In genomic region chr15:92681141-92681622, GRCh38 we compare ENCODE assay signal across 14 cellular contexts. TPM values are rescaled to one million over a fixed set of nuclear protein-coding genes. Genes with fewer than 3 reads are reported as not detected.
A peak's percentile ranks its signal among the peaks of the same experiment; 100 is the strongest.
DNase-seq lines count a peak whose midpoint lies in the region; ATAC-seq and TF ChIP-seq lines count a peak whose summit lies in the region.
"Had no signal": no experiment of that assay in that cellular context is flagged by ENCODE, and none has a peak within 500 bp of the region (broad histone marks: within the 10 kb centered on the region; RNA-seq: fewer than 3 reads in every experiment).

No MANE protein-coding gene starts in this region.

- no peaks in the 10 kb centered on the region for H3K9me3 Mint-ChIP-seq in activated CD4-positive, alpha-beta memory T cell treated with anti-CD3 and anti-CD28 coated beads, Interleukin-2, amount 10 ng/mL, durations not matched to agents 7 days and 5 days

- peaks cover 28% of the 10 kb centered on the region for H3K27me3 Mint-ChIP-seq in activated CD4-positive, alpha-beta memory T cell treated with anti-CD3 and anti-CD28 coated beads, Interleukin-2, amount 10 ng/mL, durations not matched to agents 7 days and 5 days

- DNase-seq in astrocyte of the cerebellum (ENCODE audit: low read depth) (peak; percentile 72), heart right ventricle (peak in 1 of 2 donors; percentile 51), skeletal muscle cell (ENCODE audit: low read depth) (peak; percentile 69), CD1c-positive myeloid dendritic cell (ENCODE audit: extremely low spot score) (no peak), thyroid gland (no peak), islet precursor cell (no peak)
- no peak for DNase-seq in activated CD4-positive, alpha-beta memory T cell treated with anti-CD3 and anti-CD28 coated beads, Interleukin-2, amount 10 ng/mL, durations not matched to agents 7 days and 5 days
- DNase-seq: DMS53; effector memory CD4-positive, alpha-beta T cell; midbrain; stimulated activated CD4-positive, alpha-beta T cell treated with anti-CD3 and anti-CD28 coated beads, Interleukin-4, amount 100 ng/mL, for 4 hours; T-helper 2 cell had no signal

- no peak overlapping the region for H3K27ac ChIP-seq in HEK293 (ENCODE audit: extremely low read depth, low read depth, low read length)
- peak overlapping the region in 4 of 10 donors; percentile 25 to 79 (median 42) for H3K27ac ChIP-seq in heart right ventricle
- peak overlapping the region in 1 of 3 donors; percentile 32 for H3K27ac ChIP-seq in thyroid gland

- POLR2A ChIA-PET in HEK293 (lab: Yijun Ruan, JAX), result no interaction called here
- POLR2A ChIA-PET in activated CD4-positive, alpha-beta memory T cell treated with anti-CD3 and anti-CD28 coated beads, Interleukin-2, amount 10 ng/mL, durations not matched to agents 7 days and 5 days (lab: Charles Lee), result no interaction called here

- H3K36me3 ChIP-seq in HEK293 (ENCODE audit: control insufficient read depth in 2 of 2, insufficient read depth in 1 of 2, low read length in 2 of 2) (no peaks in the 10 kb centered on the region), heart right ventricle (no peaks in the 10 kb centered on the region), thyroid gland (no peaks in the 10 kb centered on the region)

- no peaks in the 10 kb centered on the region for H3K36me3 Mint-ChIP-seq in activated CD4-positive, alpha-beta memory T cell treated with anti-CD3 and anti-CD28 coated beads, Interleukin-2, amount 10 ng/mL, durations not matched to agents 7 days and 5 days (ENCODE audit: low read depth)

- H3K27ac Mint-ChIP-seq in activated CD4-positive, alpha-beta memory T cell treated with anti-CD3 and anti-CD28 coated beads, Interleukin-2, amount 10 ng/mL, durations not matched to agents 7 days and 5 days, result no peak overlapping the region

- in situ Hi-C loops in astrocyte of the cerebellum (cut with HindIII; ENCODE audit: low sequenced_read_pairs), result no loop called here

- H3K27me3 ChIP-seq in heart right ventricle (no peaks in the 10 kb centered on the region), thyroid gland (no peaks in the 10 kb centered on the region)

- TF ChIP-seq CTCF in HEK293 (tag by site-specific recombination; IDR thresholded peaks at IDR 0.05) (no peak), astrocyte of the cerebellum (IDR thresholded peaks at IDR 0.05; ENCODE audit: low read depth, low read length, missing control alignments) (no peak), heart right ventricle (IDR thresholded peaks at IDR 0.05) (no peak), thyroid gland (IDR thresholded peaks at IDR 0.05) (no peak)

- no peaks in the 10 kb centered on the region for H3K9me3 ChIP-seq in HEK293 (ENCODE audit: control insufficient read depth, insufficient read depth, low read depth, low read length)
- H3K9me3 ChIP-seq in heart right ventricle, result no peaks in the 10 kb centered on the region
- no peaks in the 10 kb centered on the region for H3K9me3 ChIP-seq in thyroid gland

- ATAC-seq in heart right ventricle, result peak; percentile 70 to 90 (median 88)
- ATAC-seq: HCT116 had no signal

- no peak overlapping the region for H3K4me3 Mint-ChIP-seq in activated CD4-positive, alpha-beta memory T cell treated with anti-CD3 and anti-CD28 coated beads, Interleukin-2, amount 10 ng/mL, durations not matched to agents 7 days and 5 days

- CTCF ChIA-PET in HEK293 (lab: Yijun Ruan, JAX), result interaction anchor here (0.6 to 0.7 kb wide), 2 partner anchors 10 to 522 kb away, joined by 3 read pairs; no protein-coding TSS in a partner anchor
- CTCF ChIA-PET in activated CD4-positive, alpha-beta memory T cell treated with anti-CD3 and anti-CD28 coated beads, Interleukin-2, amount 10 ng/mL, durations not matched to agents 7 days and 5 days (lab: Charles Lee), result no interaction called here

- no peaks in the 10 kb centered on the region for H3K4me1 Mint-ChIP-seq in activated CD4-positive, alpha-beta memory T cell treated with anti-CD3 and anti-CD28 coated beads, Interleukin-2, amount 10 ng/mL, durations not matched to agents 7 days and 5 days

- H3K4me3 ChIP-seq in HEK293 (ENCODE audit: low read depth, low read length), result no peak overlapping the region
- no peak overlapping the region for H3K4me3 ChIP-seq in astrocyte of the cerebellum (ENCODE audit: low read depth, low read length)
- H3K4me3 ChIP-seq in heart right ventricle, result no peak overlapping the region
- no peak overlapping the region for H3K4me3 ChIP-seq in skeletal muscle cell (ENCODE audit: low read depth, low read length)
- peak overlapping the region in 1 of 3 donors; percentile 7 for H3K4me3 ChIP-seq in thyroid gland (replicated peaks in 1 of 3)

- intact Hi-C loops in heart right ventricle (cut with DNase I) (loop anchor here in 3 of 10 donors (5.0 kb wide), 3 partner anchors 59 to 159 kb away; no protein-coding TSS in a partner anchor), thyroid gland (cut with DNase I) (no loop called here)

- WGBS in heart right ventricle, 2 donors, result 42 to 67% methylated on average over 3 of the region's 3 CpGs
- 32 to 58% methylated on average over 3 of the region's 3 CpGs for WGBS in thyroid gland, 2 donors

- H3K4me1 ChIP-seq in HEK293 (ENCODE audit: control insufficient read depth, insufficient read depth, low read length) (no peaks in the 10 kb centered on the region), heart right ventricle (peaks cover 0 to 32% (median 0%) of the 10 kb centered on the region in 9 donors), thyroid gland (peaks cover 6 to 9% of the 10 kb centered on the region in 2 donors)

- TF ChIP-seq POLR2A in thyroid gland (IDR thresholded peaks at IDR 0.05), result no peak

TF ChIP-seq in HEK293, 187 proteins besides CTCF, POLR2A, EP300 and RAD21 (continues in another document):
- TF ChIP-seq ZNF398 (tag by site-specific recombination; IDR thresholded peaks at IDR 0.05) (no peak), ZNF629 (tag by site-specific recombination; IDR thresholded peaks at IDR 0.05) (peak; percentile 39), ZBTB21 (tag by site-specific recombination; IDR thresholded peaks at IDR 0.05) (peak; percentile 78), PRDM6 (tag by site-specific recombination; IDR thresholded peaks at IDR 0.05) (peak; percentile 67), GFI1B (tag by site-specific recombination; IDR thresholded peaks at IDR 0.05) (peak; percentile 34; the same call in 1 of the 2 replicates), ZNF449 (tag by site-specific recombination; IDR thresholded peaks at IDR 0.05) (no peak), ZNF324 (tag by site-specific recombination; IDR thresholded peaks at IDR 0.05) (0 out of 2 replicates have a peak, but pooled peaks have one; percentile 30), ZNF335 (tag by site-specific recombination; conservative IDR thresholded peaks at IDR 0.05) (0 out of 2 replicates have a peak, but pooled peaks have one; percentile 13), ZNF610 (tag by site-specific recombination; IDR thresholded peaks at IDR 0.05; ENCODE audit: borderline replicate concordance) (no peak), ZNF501 (tag by site-specific recombination; IDR thresholded peaks at IDR 0.05) (no peak), HOXA7 (CRISPR knock-in tag; IDR thresholded peaks at IDR 0.05; ENCODE audit: borderline replicate concordance) (no peak)

RNA-seq across cellular contexts. Expression of gene FAM174B, which starts 25.6 kb away (rescaled TPM):
- total RNA-seq in heart right ventricle (10 to 100 TPM in 7 of 10 donors, 1 to 10 TPM in 3; 7.7 to 16.9 (median 10.9) TPM), thyroid gland (10 to 100 TPM; 51.9 to 69.4 (median 61.4) TPM)
- 10 to 100 TPM in 1 of 2 donors, 1 to 10 TPM in 1; 6.1 to 10.9 TPM for polyA plus RNA-seq in heart right ventricle
- total RNA-seq in activated CD4-positive, alpha-beta memory T cell treated with anti-CD3 and anti-CD28 coated beads, Interleukin-2, amount 10 ng/mL, durations not matched to agents 7 days and 5 days, result 1 to 10 TPM; 2.8 to 3.0 TPM

Comparison
In these comparisons a context has a peak if more than half of its experiments do, and no peak if none do; other contexts are left out.
1. DNase-seq: peak in astrocyte of the cerebellum (single experiment) and skeletal muscle cell (single experiment); none in activated CD4-positive, alpha-beta memory T cell treated with anti-CD3 and anti-CD28 coated beads, Interleukin-2, amount 10 ng/mL, durations not matched to agents 7 days and 5 days (single experiment), CD1c-positive myeloid dendritic cell (single experiment), thyroid gland (0 of 2) and islet precursor cell (single experiment).